ENCODE assay signal across 19 cellular contexts in the genomic region with DNA sequence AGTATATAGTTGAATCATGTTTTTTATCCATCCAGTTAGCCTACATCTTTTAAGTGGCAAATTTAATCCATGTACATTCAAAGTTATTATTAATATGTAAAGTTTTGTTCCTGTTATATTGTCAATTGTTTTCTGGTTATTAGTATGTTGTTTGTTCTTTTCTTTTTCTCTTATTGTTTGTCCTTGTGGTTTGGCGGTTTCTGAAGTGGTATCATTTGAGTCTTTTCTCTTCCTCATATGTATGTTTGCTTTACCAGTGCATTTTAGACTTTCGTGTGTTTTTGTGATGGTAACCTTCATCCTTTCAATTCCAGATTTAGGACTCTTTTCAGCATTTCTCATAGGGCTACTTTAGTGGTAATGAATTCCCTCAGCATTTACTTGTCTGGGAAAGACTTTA.
"Had no signal": no experiment of that assay in that cellular context is flagged by ENCODE, and none has a peak within 500 bp of the region (broad histone marks: within the 10 kb centered on the region; RNA-seq: fewer than 3 reads in every experiment).

No MANE protein-coding gene starts in this region.

- FAIRE-seq: kidney had no signal

- DNase-seq: esophagus squamous epithelium; foreskin fibroblast; head of caudate nucleus; kidney; left cardiac atrium; left ventricle myocardium inferior; lower lobe of right lung; natural killer cell; posterior cingulate gyrus; spleen; stimulated activated CD4-positive, alpha-beta T cell treated with anti-CD3 and anti-CD28 coated beads, Interleukin-15, amount 100 ng/mL, for 24 hours; stimulated activated CD4-positive, alpha-beta T cell treated with anti-CD3 and anti-CD28 coated beads, Interleukin-1b, Interleukin-23, amount 100 ng/mL, for 48 hours; stimulated activated CD4-positive, alpha-beta T cell treated with anti-CD3 and anti-CD28 coated beads, Interleukin-4, amount 100 ng/mL, for 24 hours; tibial artery; upper lobe of left lung; uterus had no signal

- H3K4me3 ChIP-seq: esophagus squamous epithelium, hepatocyte, left ventricle myocardium inferior, lower lobe of right lung, spleen, tibial artery, upper lobe of left lung, uterus had no signal

- ATAC-seq: left cardiac atrium; lower lobe of right lung; natural killer cell; sciatic nerve; stimulated activated memory B cell treated with anti-CD40 and anti-IgM and Interleukin-4, amounts not matched to agents 10 μg/mL and 1 μg/mL and 100 μg/mL, for 72 hours had no signal
